In the genomic region with DNA sequence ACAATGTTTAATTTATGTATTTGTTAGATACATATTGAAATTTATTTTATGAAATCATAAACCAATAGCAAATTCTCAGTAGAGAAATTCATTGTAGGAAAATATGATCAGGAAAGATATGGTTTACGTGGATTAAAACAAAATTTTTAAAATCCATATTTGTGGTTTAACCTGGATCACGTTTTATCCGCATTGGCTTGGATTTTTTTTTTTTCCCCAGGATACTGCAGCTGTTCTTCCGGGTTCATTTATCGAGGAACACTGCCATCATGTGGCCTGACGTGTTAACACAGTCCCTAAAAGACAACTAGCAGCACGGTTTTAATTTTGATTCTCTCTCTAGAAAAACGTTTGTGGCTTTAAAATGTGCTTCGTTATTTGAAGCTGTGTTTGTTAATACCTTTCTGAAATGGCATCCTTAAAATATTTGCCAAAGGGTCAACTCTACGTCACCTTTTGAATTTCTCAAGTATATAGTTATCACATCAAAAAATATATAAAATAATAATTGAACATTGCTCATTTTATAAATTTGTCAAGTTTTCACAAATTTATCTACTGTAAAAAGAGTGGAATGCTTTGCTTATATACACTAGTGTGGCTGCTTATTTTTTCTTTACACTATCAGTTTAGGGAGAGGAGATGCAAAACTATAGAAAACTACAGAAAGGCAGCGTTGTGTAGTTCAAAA, we compare ENCODE assay signal across 7 cellular contexts. TPM values are rescaled to one million over a fixed set of nuclear protein-coding genes. Genes with fewer than 3 reads are reported as not detected.
DNase-seq lines count a peak whose midpoint lies in the region; ATAC-seq, FAIRE-seq and TF ChIP-seq lines count a peak whose summit lies in the region.

No MANE protein-coding gene starts in this region.

- no peaks in the 10 kb centered on the region for H3K9me3 ChIP-seq in SU-DHL-6 (ENCODE audit: insufficient read depth, low read length)
- H3K9me3 ChIP-seq in GM12878 (replicated peaks; ENCODE audit: control insufficient read depth, insufficient read depth, low read length), result no peaks in the 10 kb centered on the region
- no peaks in the 10 kb centered on the region for H3K9me3 ChIP-seq in small intestine (ENCODE audit: control insufficient read depth, low read depth)

- no peaks in the 10 kb centered on the region for H3F3A ChIP-seq in SU-DHL-6 (ENCODE audit: insufficient read depth)

- no peak for TF ChIP-seq EP300 in GM12878 (IDR thresholded peaks at IDR 0.05; ENCODE audit: borderline replicate concordance in 1 of 2, control insufficient read depth in 1 of 2, low read depth in 2 of 2, low read length in 2 of 2)

- H3K27me3 ChIP-seq in SU-DHL-6 (ENCODE audit: low read length), result no peaks in the 10 kb centered on the region
- no peaks in the 10 kb centered on the region for H3K27me3 ChIP-seq in GM12878 (replicated peaks in 1 of 2; ENCODE audit: control insufficient read depth in 2 of 2, insufficient read depth in 2 of 2, low read length in 1 of 2)
- no peaks in the 10 kb centered on the region for H3K27me3 ChIP-seq in small intestine (ENCODE audit: control insufficient read depth in 2 of 2, insufficient read depth in 2 of 2, low read length in 2 of 2)

- intact Hi-C loops in GM12878 (cut with micrococcal nuclease; ENCODE audit: unreplicated experiment), result loop anchor here (1.0 to 10.0 kb wide), 4 partner anchors 160 to 1028 kb away; partner anchors contain the start of gene SGCE

- TF ChIP-seq POLR2A in GM12878 (IDR thresholded peaks at IDR 0.05; ENCODE audit: low read depth, low read length), result no peak

- H3K4me2 ChIP-seq in SU-DHL-6 (ENCODE audit: low read depth, low read length, poor library complexity, severe bottlenecking), result peak overlapping the region; percentile 13
- no peak overlapping the region for H3K4me2 ChIP-seq in GM12878 (ENCODE audit: control insufficient read depth, insufficient read depth)

- no peaks in the 10 kb centered on the region for H3K79me2 ChIP-seq in SU-DHL-6 (ENCODE audit: insufficient read depth, low read length)
- no peaks in the 10 kb centered on the region for H3K79me2 ChIP-seq in GM12878 (ENCODE audit: control insufficient read depth, insufficient read depth, low read length)

- H3K4me1 ChIP-seq in GM12878 (ENCODE audit: control insufficient read depth, insufficient read depth, low read length) (peaks cover 4% of the 10 kb centered on the region), small intestine (ENCODE audit: control insufficient read depth in 2 of 2, insufficient read depth in 1 of 2, low read depth in 1 of 2, low read length in 1 of 2) (no peaks in the 10 kb centered on the region)

- CTCF ChIA-PET in GM12878 (lab: Yijun Ruan, JAX), result interaction anchor here (0.5 to 11.4 kb wide), 78 partner anchors 9 to 1041 kb away, joined by 3 to 136 read pairs (median 5); partner anchors contain the start of genes ASB4, PON2 and PON3

- H3K27ac ChIP-seq in SU-DHL-6 (ENCODE audit: low read depth, low read length) (no peak overlapping the region), GM12878 (ENCODE audit: control insufficient read depth, insufficient read depth) (no peak overlapping the region), small intestine (ENCODE audit: low read depth in 1 of 2, low read length in 1 of 2) (no peak overlapping the region)

- RAD21 ChIA-PET in GM12878 (lab: Charles Lee; ENCODE audit: unreplicated experiment), result interaction anchor here (0.6 to 5.7 kb wide), 66 partner anchors 8 to 1079 kb away, joined by 3 to 52 read pairs (median 8); partner anchors contain the start of genes ASB4, PON1, PON2 and PON3

- DNase-seq in GM12865 (ENCODE audit: low read depth) (peak; percentile 74), NCI-H1105 (lab: John Stamatoyannopoulos, UW) (peak; percentile 71), GM12878 (ENCODE audit: low read depth, low spot score) (peak; percentile 28), hypothalamus (lab: John Stamatoyannopoulos, UW) (peak in 33 of 51 donors; percentile 2 to 76 (median 36)), small intestine (peak; percentile 71)

- BruUV-seq in GM12878 (replicated peaks; lab: Mats Ljungman, UMichigan), result no TSS peak

- H2AFZ ChIP-seq in SU-DHL-6 (ENCODE audit: low read depth, low read length, severe bottlenecking), result peak overlapping the region; percentile 98
- peak overlapping the region; percentile 20 for H2AFZ ChIP-seq in GM12878 (ENCODE audit: control insufficient read depth, low read depth, low read length)

- no peaks in the 10 kb centered on the region for H3K36me3 ChIP-seq in SU-DHL-6 (ENCODE audit: low read length)
- no peaks in the 10 kb centered on the region for H3K36me3 ChIP-seq in GM12878 (ENCODE audit: control insufficient read depth in 2 of 2, insufficient read depth in 2 of 2, low read length in 1 of 2)
- H3K36me3 ChIP-seq in small intestine (ENCODE audit: control insufficient read depth in 2 of 2, insufficient read depth in 2 of 2, low read length in 2 of 2), result no peaks in the 10 kb centered on the region

- POLR2A ChIA-PET in GM12878 (lab: Charles Lee), result interaction anchor here (0.6 to 1.7 kb wide), 7 partner anchors 8 to 75 kb away, joined by 3 to 6 read pairs (median 3); partner anchors contain the start of gene PON2

- TF ChIP-seq RAD21 in GM12878 (IDR thresholded peaks at IDR 0.05; ENCODE audit: insufficient read depth, low read depth, low read length), result peak; percentile 94

- ATAC-seq in HG02623 (IDR thresholded peaks at IDR 0.05; ENCODE audit: unreplicated experiment), result peak; percentile 65
- peak; percentile 73 for ATAC-seq in GM12878

- H4K20me1 ChIP-seq in SU-DHL-6 (ENCODE audit: low read depth, low read length), result no peaks in the 10 kb centered on the region
- no peaks in the 10 kb centered on the region for H4K20me1 ChIP-seq in GM12878 (ENCODE audit: control insufficient read depth, insufficient read depth)

- SMC1A ChIA-PET in GM12878 (lab: Charles Lee; ENCODE audit: uncharacterized antibody, unreplicated experiment), result interaction anchor here (0.6 to 14.9 kb wide), 76 partner anchors 11 to 1496 kb away, joined by 3 to 203 read pairs (median 6); partner anchors contain the start of genes ASB4, PON2 and PON3

- H3K4me3 ChIP-seq in GM12865 (ENCODE audit: low read depth, low read length) (no peak overlapping the region), SU-DHL-6 (ENCODE audit: insufficient read depth, low read length, poor library complexity, severe bottlenecking) (no peak overlapping the region), GM12878 (no peak overlapping the region), small intestine (ENCODE audit: low read depth in 1 of 2, low read length in 2 of 2) (no peak overlapping the region)

- in situ Hi-C loops in GM12878 (cut with MboI), result loop anchor here (5.0 to 10.0 kb wide), 2 partner anchors 282 to 1025 kb away; no protein-coding TSS in a partner anchor

- TF ChIP-seq CTCF in GM12865 (IDR thresholded peaks at IDR 0.05; ENCODE audit: insufficient read depth, low read depth, low read length, missing control alignments) (peak; percentile 64), SU-DHL-6 (IDR thresholded peaks at IDR 0.05; ENCODE audit: insufficient read depth, low read length, poor library complexity, severe bottlenecking) (peak; percentile 65), GM12878 (IDR thresholded peaks at IDR 0.05 in 2 of 3, conservative IDR thresholded peaks at IDR 0.05 in 1 of 3; ENCODE audit: control insufficient read depth in 2 of 3, extremely low read depth in 1 of 3, insufficient read depth in 1 of 3, low read depth in 3 of 3, low read length in 3 of 3) (peak; percentile 69 to 86 (median 74))

- no peaks in the 10 kb centered on the region for H3K9me2 ChIP-seq in SU-DHL-6 (replicated peaks; ENCODE audit: insufficient read depth, low read length)

- H3K9ac ChIP-seq in SU-DHL-6 (ENCODE audit: low read length) (no peak overlapping the region), GM12878 (ENCODE audit: control insufficient read depth, insufficient read depth, low read length) (no peak overlapping the region)

- 8% methylated on average over 11 of the region's 11 CpGs for WGBS in GM12878 (ENCODE audit: insufficient coverage, insufficient replicate concordance, low lambda C conversion rate, missing lambda C conversion rate)
- 10 to 11% (median 10%) methylated on average over 11 of the region's 11 CpGs for WGBS in small intestine, 3 donors

- FAIRE-seq in GM12878 (lab: Jason Lieb, UNC) (peak; percentile 85), small intestine (lab: Jason Lieb, UNC) (peak; percentile 67)

RNA-seq across cellular contexts. Expression of gene ASB4, which starts 8.7 kb away (rescaled TPM):
- 0.27 and 1.1 TPM in 2 replicates for total RNA-seq in GM12878 (2013; cell fraction: nucleolus; rRNA removed)
- total RNA-seq in GM12878 (2014; rRNA removed) (not detected in 2 replicates), GM12878 (2014; rRNA removed; fragmentation: Illumina TruSeq; extraction: Trizol) (not detected in 2 replicates), GM12878 (2021) (0.08 TPM in 1 of 2 replicates, not detected in the other)
- not detected for polyA plus RNA-seq in GM12878 (2011; ENCODE audit: low read depth)
- polyA plus RNA-seq in GM12878 (2011; rRNA removed) (1.1 and 1.3 TPM in 2 replicates), GM12878 (2014; fragmentation: Illumina TruSeq; extraction: Trizol) (not detected in 2 replicates), GM12878 (2014; fragmentation: Nextera tagmentation; extraction: Ambion mirVana) (not detected), GM12878 (2014; rRNA removed) (0.12 TPM in 1 of 2 replicates, not detected in the other), GM12878 (2016; fragmentation: Nextera tagmentation; extraction: Ambion mirVana) (not detected), small intestine (1 to 10 TPM in 1 of 3 donors, under 1 TPM in 1, not detected in 1; 0.09 to 1.4 TPM)
- 0.64 and 0.82 TPM in 2 replicates for polyA plus RNA-seq in GM12878 (2011; cell fraction: cytosol; rRNA removed)
- 0.56 and 1.1 TPM in 2 replicates for polyA plus RNA-seq in GM12878 (2011; cell fraction: nucleus; rRNA removed)
- polyA plus RNA-seq in GM12878 (2012), result not detected in 2 replicates
- 1.2 and 1.9 TPM in 2 replicates for polyA minus RNA-seq in GM12878 (2011; rRNA and poly(A)+ RNA removed)
- polyA minus RNA-seq in GM12878 (2011; cell fraction: cytosol; rRNA and poly(A)+ RNA removed), result not detected in 2 replicates
- polyA minus RNA-seq in GM12878 (2011; cell fraction: nucleus; rRNA and poly(A)+ RNA removed), result 0.73 and 1.4 TPM in 2 replicates

RNA-seq across cellular contexts. Expression of gene PON2, which starts 42.2 kb away (rescaled TPM):
- total RNA-seq in GM12878 (2013; cell fraction: nucleolus; rRNA removed), result 424 and 425 TPM in 2 replicates
- total RNA-seq in GM12878 (2014; rRNA removed) (43.8 and 53.2 TPM in 2 replicates), GM12878 (2014; rRNA removed; fragmentation: Illumina TruSeq; extraction: Trizol) (46.6 and 48.8 TPM in 2 replicates), GM12878 (2021) (32.7 TPM in 2 replicates)
- polyA plus RNA-seq in GM12878 (2011; ENCODE audit: low read depth), result 0.51 TPM
- polyA plus RNA-seq in GM12878 (2011; rRNA removed) (127 and 183 TPM in 2 replicates), GM12878 (2014; fragmentation: Illumina TruSeq; extraction: Trizol) (56.8 and 63.6 TPM in 2 replicates), GM12878 (2014; fragmentation: Nextera tagmentation; extraction: Ambion mirVana) (10 to 100 TPM; 22.9 to 30.2 TPM), GM12878 (2014; rRNA removed) (40.4 and 52.4 TPM in 2 replicates), GM12878 (2016; fragmentation: Nextera tagmentation; extraction: Ambion mirVana) (10 to 100 TPM; 45.7 to 48.2 TPM), small intestine (100 to 1,000 TPM in 1 of 3 donors, 10 to 100 TPM in 2; 51.6 to 117 (median 70.3) TPM)
- polyA plus RNA-seq in GM12878 (2011; cell fraction: cytosol; rRNA removed), result 63.0 and 64.4 TPM in 2 replicates
- 167 and 175 TPM in 2 replicates for polyA plus RNA-seq in GM12878 (2011; cell fraction: nucleus; rRNA removed)
- 1.7 and 2.1 TPM in 2 replicates for polyA plus RNA-seq in GM12878 (2012)
- polyA minus RNA-seq in GM12878 (2011; rRNA and poly(A)+ RNA removed), result 45.5 and 68.0 TPM in 2 replicates
- polyA minus RNA-seq in GM12878 (2011; cell fraction: cytosol; rRNA and poly(A)+ RNA removed), result 22.5 and 33.3 TPM in 2 replicates
- 74.6 and 100.0 TPM in 2 replicates for polyA minus RNA-seq in GM12878 (2011; cell fraction: nucleus; rRNA and poly(A)+ RNA removed)
